15 cellular contexts compared by ENCODE assay signal in genomic region chr10:126227762-126228134, GRCh38.
DNase-seq lines count a peak whose midpoint lies in the region; ATAC-seq and TF ChIP-seq lines count a peak whose summit lies in the region.
"Had no signal": no experiment of that assay in that cellular context is flagged by ENCODE, and none has a peak within 500 bp of the region (broad histone marks: within the 10 kb centered on the region; RNA-seq: fewer than 3 reads in every experiment).

No MANE protein-coding gene starts in this region.

- H3K27me3 ChIP-seq in MG63 (no peaks in the 10 kb centered on the region), right cardiac atrium (ENCODE audit: control insufficient read depth, insufficient read depth) (no peaks in the 10 kb centered on the region)

- H3K4me3 ChIP-seq in choroid plexus epithelial cell (ENCODE audit: low read depth, low read length): no peak overlapping the region
- no peak overlapping the region for H3K4me3 ChIP-seq in MG63
- H3K4me3 ChIP-seq in right cardiac atrium (ENCODE audit: low read length): no peak overlapping the region

- H3K4me1 ChIP-seq in right cardiac atrium (ENCODE audit: control insufficient read depth, insufficient read depth, low read length): no peaks in the 10 kb centered on the region

- H3K36me3 ChIP-seq in MG63: no peaks in the 10 kb centered on the region

- WGBS in right cardiac atrium: 83% methylated on average over 2 of the region's 2 CpGs

- ATAC-seq in stimulated activated naive CD8-positive, alpha-beta T cell treated with anti-CD3 and anti-CD28 coated beads, Interleukin-15, Interleukin-2, amounts not matched to agents 100 U/mL and 50 U/mL, for 24 hours: no peak
- no peak for ATAC-seq in right cardiac atrium
- ATAC-seq: activated T-cell treated with anti-CD3 and anti-CD28 coated beads, Interleukin-2, amount 50 U/mL, for 72 hours; stimulated activated naive B cell treated with anti-CD40 and anti-IgM and Interleukin-4, amounts not matched to agents 10 μg/mL and 1 μg/mL and 100 μg/mL, for 72 hours had no signal

- intact Hi-C loops in right cardiac atrium (cut with DNase I): no loop called here

- H3K27ac ChIP-seq in right cardiac atrium (ENCODE audit: low read length): no peak overlapping the region
- H3K27ac ChIP-seq: HL-60 had no signal

- DNase-seq in COLO668 (lab: John Stamatoyannopoulos, UW; ENCODE audit: unreplicated experiment) (peak; percentile 2), M059J (ENCODE audit: low read depth) (peak; percentile 42), choroid plexus epithelial cell (ENCODE audit: low read depth) (peak; percentile 79), myocyte (ENCODE audit: low read depth) (peak; percentile 93), MG63 (no peak), right cardiac atrium (no peak), NCI-H524 (lab: John Stamatoyannopoulos, UW) (no peak)
- no peak for DNase-seq in stimulated activated naive CD8-positive, alpha-beta T cell treated with anti-CD3 and anti-CD28 coated beads, Interleukin-15, Interleukin-2, amounts not matched to agents 100 U/mL and 50 U/mL, for 24 hours
- DNase-seq: activated CD4-positive, alpha-beta T cell treated with anti-CD3 and anti-CD28 coated beads, Interleukin-2, amount 50 U/mL, for 1 hour; activated T-cell treated with anti-CD3 and anti-CD28 coated beads, Interleukin-2, amount 50 U/mL, for 72 hours; CD4-positive, alpha-beta T cell; dermis blood vessel endothelial cell; islet precursor cell; stimulated activated naive B cell treated with anti-CD40 and anti-IgM and Interleukin-4, amounts not matched to agents 10 μg/mL and 1 μg/mL and 100 μg/mL, for 72 hours had no signal

- TF ChIP-seq CTCF in choroid plexus epithelial cell (conservative IDR thresholded peaks at IDR 0.05; ENCODE audit: low read depth, low read length): no peak

- no peaks in the 10 kb centered on the region for H3K9me3 ChIP-seq in MG63
- no peaks in the 10 kb centered on the region for H3K9me3 ChIP-seq in right cardiac atrium (ENCODE audit: control insufficient read depth, low read length)

Comparison
In these comparisons a context has a peak if more than half of its experiments do, and no peak if none do; other contexts are left out.
1. DNase-seq: peak in COLO668 (single experiment), M059J (single experiment), choroid plexus epithelial cell (single experiment) and myocyte (single experiment); none in stimulated activated naive CD8-positive, alpha-beta T cell treated with anti-CD3 and anti-CD28 coated beads, Interleukin-15, Interleukin-2, amounts not matched to agents 100 U/mL and 50 U/mL, for 24 hours (single experiment), MG63 (single experiment), right cardiac atrium (0 of 3) and NCI-H524 (0 of 2).